8 cellular contexts compared by ENCODE assay signal in genomic region chr17:17682737-17683675, GRCh38. TPM values are rescaled to one million over a fixed set of nuclear protein-coding genes. Genes with fewer than 3 reads are reported as not detected.
A peak's percentile ranks its signal among the peaks of the same experiment; 100 is the strongest.
DNase-seq lines count a peak whose midpoint lies in the region; ATAC-seq and TF ChIP-seq lines count a peak whose summit lies in the region.

No MANE protein-coding gene starts in this region.

- H3K9me3 Mint-ChIP-seq in CD4-positive, CD25-positive, alpha-beta regulatory T cell = no peaks in the 10 kb centered on the region
- H3K9me3 Mint-ChIP-seq in WTC11 = no peaks in the 10 kb centered on the region

- CTCF ChIA-PET in WTC11 (lab: Charles Lee) = interaction anchor here (0.8 to 3.0 kb wide), 12 partner anchors 8 to 98 kb away, joined by 3 to 18 read pairs (median 3); no protein-coding TSS in a partner anchor

- H3K4me1 Mint-ChIP-seq in CD4-positive, CD25-positive, alpha-beta regulatory T cell = peaks cover 0 to 44% (median 17%) of the 10 kb centered on the region in 4 donors
- H3K4me1 Mint-ChIP-seq in WTC11 = peaks cover 43% of the 10 kb centered on the region

- peak overlapping the region; percentile 89 to 96 (median 92) for H3K4me3 Mint-ChIP-seq in CD4-positive, CD25-positive, alpha-beta regulatory T cell
- H3K4me3 Mint-ChIP-seq in WTC11 = peak overlapping the region; percentile 76

- H3K27me3 Mint-ChIP-seq in CD4-positive, CD25-positive, alpha-beta regulatory T cell = peaks cover 9% of the 10 kb centered on the region
- peaks cover 89% of the 10 kb centered on the region for H3K27me3 Mint-ChIP-seq in WTC11 (ENCODE audit: low read depth)

- no peak for TF ChIP-seq CTCF in WTC11 (IDR thresholded peaks at IDR 0.05)

- H3K27me3 ChIP-seq in CD4-positive, CD25-positive, alpha-beta regulatory T cell (ENCODE audit: control insufficient read depth, insufficient read depth, low read length) = no peaks in the 10 kb centered on the region
- no peaks in the 10 kb centered on the region for H3K27me3 ChIP-seq in MG63

- DNase-seq in CD4-positive, CD25-positive, alpha-beta regulatory T cell = peak; percentile 49 to 62 (median 59)
- peak; percentile 73 for DNase-seq in MG63
- peak; percentile 59 for DNase-seq in WTC11 (ENCODE audit: low spot score)
- DNase-seq in central memory CD4-positive, alpha-beta T cell = peak; percentile 63
- DNase-seq in kidney glomerular epithelial cell (lab: John Stamatoyannopoulos, UW) = peak; percentile 39
- peak; percentile 82 for DNase-seq in stimulated activated CD4-positive, alpha-beta T cell treated with anti-CD3 and anti-CD28 coated beads, Interleukin-15, amount 100 ng/mL, for 24 hours

- H3K36me3 ChIP-seq in CD4-positive, CD25-positive, alpha-beta regulatory T cell (ENCODE audit: control insufficient read depth, insufficient read depth, low read length) = no peaks in the 10 kb centered on the region
- H3K36me3 ChIP-seq in MG63 = peaks cover 2% of the 10 kb centered on the region; the same call in 1 of the 2 replicates

- POLR2A ChIA-PET in WTC11 (lab: Charles Lee) = interaction anchor here (0.5 kb wide), 1 partner anchor 372 kb away, joined by 4 read pairs; no protein-coding TSS in a partner anchor

- H3K36me3 Mint-ChIP-seq in CD4-positive, CD25-positive, alpha-beta regulatory T cell = no peaks in the 10 kb centered on the region
- no peaks in the 10 kb centered on the region for H3K36me3 Mint-ChIP-seq in WTC11

- H3K9me3 ChIP-seq in CD4-positive, CD25-positive, alpha-beta regulatory T cell (ENCODE audit: control insufficient read depth in 2 of 2, low read length in 2 of 2) = no peaks in the 10 kb centered on the region
- no peaks in the 10 kb centered on the region for H3K9me3 ChIP-seq in MG63

- peak overlapping the region; percentile 48 for H3K4me3 ChIP-seq in CD4-positive, CD25-positive, alpha-beta regulatory T cell (ENCODE audit: low read depth, low read length)
- peak overlapping the region; percentile 71 for H3K4me3 ChIP-seq in MG63

- peak overlapping the region; percentile 76 for H3K27ac ChIP-seq in CD4-positive, CD25-positive, alpha-beta regulatory T cell (ENCODE audit: insufficient read depth, low read length, poor library complexity, severe bottlenecking)

- H3K4me1 ChIP-seq in CD4-positive, CD25-positive, alpha-beta regulatory T cell (ENCODE audit: control insufficient read depth, insufficient read depth, low read length, poor library complexity, severe bottlenecking) = peaks cover 20% of the 10 kb centered on the region

- peak overlapping the region; percentile 69 to 89 (median 82) for H3K27ac Mint-ChIP-seq in CD4-positive, CD25-positive, alpha-beta regulatory T cell
- no peak overlapping the region for H3K27ac Mint-ChIP-seq in WTC11

- ATAC-seq in CD4-positive, CD25-positive, alpha-beta regulatory T cell (ENCODE audit: low read depth in 2 of 2) = peak; percentile 24 to 28
- ATAC-seq in GM21390 (IDR thresholded peaks at IDR 0.05; ENCODE audit: unreplicated experiment) (peak; percentile 24), WTC11 (peak; percentile 15), HG02938 (IDR thresholded peaks at IDR 0.05; ENCODE audit: unreplicated experiment) (no peak)

TF ChIP-seq in WTC11, 78 proteins besides CTCF, POLR2A, EP300 and RAD21:
- 0 out of 2 replicates have a peak, but pooled peaks have one; percentile 12 for TF ChIP-seq MYBL2 (CRISPR knock-in tag; IDR thresholded peaks at IDR 0.05)
- no peak for TF ChIP-seq ZMAT4 (CRISPR knock-in tag; IDR thresholded peaks at IDR 0.05)
- peak; percentile 42; the same call in 1 of the 2 replicates for TF ChIP-seq MAX (CRISPR knock-in tag; IDR thresholded peaks at IDR 0.05)
- TF ChIP-seq AFF4 (CRISPR knock-in tag; IDR thresholded peaks at IDR 0.05; ENCODE audit: borderline replicate concordance) = no peak

RNA-seq across cellular contexts. Expression of gene RAI1, which starts 1.7 kb away (rescaled TPM):
- 11.4 TPM for total RNA-seq in CD4-positive, CD25-positive, alpha-beta regulatory T cell
- 1 to 10 TPM in 3 of 4 donors, under 1 TPM in 1; 0.80 to 1.2 (median 1.1) TPM for polyA plus RNA-seq in CD4-positive, CD25-positive, alpha-beta regulatory T cell
- 2.9 and 7.1 TPM in 2 replicates for total RNA-seq in MG63 (2014; rRNA removed; shearing (Covaris generic); ENCODE audit: low replicate concordance)
- 7.3 to 12.7 TPM (median 8.1 TPM) in 3 replicates for total RNA-seq in WTC11 (2021)
